ENCODE assay signal across 9 cellular contexts in genomic region chr6:17167327-17167979, GRCh38.
DNase-seq lines count a peak whose midpoint lies in the region; ATAC-seq, FAIRE-seq and TF ChIP-seq lines count a peak whose summit lies in the region.
"Had no signal": no experiment of that assay in that cellular context is flagged by ENCODE, and none has a peak within 500 bp of the region (broad histone marks: within the 10 kb centered on the region; RNA-seq: fewer than 3 reads in every experiment).

No MANE protein-coding gene starts in this region.

- ATAC-seq in GM18520 (IDR thresholded peaks at IDR 0.05; ENCODE audit: unreplicated experiment) = no peak

- no peaks in the 10 kb centered on the region for H3K4me1 Mint-ChIP-seq in activated T-cell treated with anti-CD3 and anti-CD28 coated beads, Interleukin-2, amount 50 U/mL, for 24 hours (ENCODE audit: low read depth)
- no peaks in the 10 kb centered on the region for H3K4me1 Mint-ChIP-seq in activated naive CD8-positive, alpha-beta T cell treated with anti-CD3 and anti-CD28 coated beads for 36 hours

- H3K36me3 Mint-ChIP-seq in activated T-cell treated with anti-CD3 and anti-CD28 coated beads, Interleukin-2, amount 50 U/mL, for 24 hours (ENCODE audit: low read depth) = no peaks in the 10 kb centered on the region
- H3K36me3 Mint-ChIP-seq in activated naive CD8-positive, alpha-beta T cell treated with anti-CD3 and anti-CD28 coated beads for 36 hours = no peaks in the 10 kb centered on the region

- no peak overlapping the region for H3K27ac ChIP-seq in kidney (ENCODE audit: low read depth in 2 of 2, low read length in 2 of 2)

- no peak overlapping the region for H3K4me3 Mint-ChIP-seq in activated T-cell treated with anti-CD3 and anti-CD28 coated beads, Interleukin-2, amount 50 U/mL, for 24 hours
- no peak overlapping the region for H3K4me3 Mint-ChIP-seq in activated naive CD8-positive, alpha-beta T cell treated with anti-CD3 and anti-CD28 coated beads for 36 hours

- intact Hi-C loops in kidney (cut with DNase I) = no loop called here

- no peaks in the 10 kb centered on the region for H3K9me3 Mint-ChIP-seq in activated T-cell treated with anti-CD3 and anti-CD28 coated beads, Interleukin-2, amount 50 U/mL, for 24 hours
- no peaks in the 10 kb centered on the region for H3K9me3 Mint-ChIP-seq in activated naive CD8-positive, alpha-beta T cell treated with anti-CD3 and anti-CD28 coated beads for 36 hours

- H3K4me3 ChIP-seq in astrocyte of the spinal cord (ENCODE audit: low read depth, low read length) (no peak overlapping the region), kidney (ENCODE audit: low read length in 2 of 2) (no peak overlapping the region)

- H3K4me1 ChIP-seq in kidney (ENCODE audit: control insufficient read depth in 1 of 2, insufficient read depth in 1 of 2, low read depth in 1 of 2, low read length in 2 of 2) = no peaks in the 10 kb centered on the region

- TF ChIP-seq CTCF in astrocyte of the spinal cord (IDR thresholded peaks at IDR 0.05; ENCODE audit: low read depth, low read length) = peak; percentile 66
- TF ChIP-seq CTCF in kidney (IDR thresholded peaks at IDR 0.05; ENCODE audit: borderline replicate concordance, extremely low read depth, insufficient read depth) = peak; percentile 46

- H3K36me3 ChIP-seq in kidney (ENCODE audit: control insufficient read depth in 1 of 2, insufficient read depth in 2 of 2, low read length in 2 of 2) = no peaks in the 10 kb centered on the region

- in situ Hi-C loops in KBM-7 (cut with MboI; ENCODE audit: low pct_unique_long_range_greater_than_20kb, low sequenced_read_pairs) (loop anchor here (25.0 kb wide), 1 partner anchor 420 kb away; no protein-coding TSS in a partner anchor), astrocyte of the spinal cord (cut with HindIII; ENCODE audit: low sequenced_read_pairs) (no loop called here)

- H3K27ac Mint-ChIP-seq in activated T-cell treated with anti-CD3 and anti-CD28 coated beads, Interleukin-2, amount 50 U/mL, for 24 hours = no peak overlapping the region
- no peak overlapping the region for H3K27ac Mint-ChIP-seq in activated naive CD8-positive, alpha-beta T cell treated with anti-CD3 and anti-CD28 coated beads for 36 hours

- no peaks in the 10 kb centered on the region for H3K9me3 ChIP-seq in kidney (ENCODE audit: control insufficient read depth in 1 of 2, low read length in 2 of 2)

- no peak for FAIRE-seq in kidney (lab: Jason Lieb, UNC)

- peaks cover 11% of the 10 kb centered on the region for H3K27me3 Mint-ChIP-seq in activated T-cell treated with anti-CD3 and anti-CD28 coated beads, Interleukin-2, amount 50 U/mL, for 24 hours
- peaks cover 16% of the 10 kb centered on the region for H3K27me3 Mint-ChIP-seq in activated naive CD8-positive, alpha-beta T cell treated with anti-CD3 and anti-CD28 coated beads for 36 hours

- DNase-seq in A172 (ENCODE audit: low spot score) (peak; percentile 48), KBM-7 (peak; percentile 38), astrocyte of the spinal cord (ENCODE audit: low read depth, low spot score) (peak; percentile 41), kidney (no peak), SKM-1 treated with dmso at 0.1 percent for 144 hours (lab: John Stamatoyannopoulos, UW; ENCODE audit: unreplicated experiment) (no peak)
- DNase-seq in activated T-cell treated with anti-CD3 and anti-CD28 coated beads, Interleukin-2, amount 50 U/mL, for 24 hours = no peak
- DNase-seq in activated naive CD8-positive, alpha-beta T cell treated with anti-CD3 and anti-CD28 coated beads for 36 hours = no peak
- DNase-seq: DND-41 had no signal

- no peak overlapping the region for H3K9ac ChIP-seq in kidney (ENCODE audit: low read length in 2 of 2)

Comparison
In these comparisons a context has a peak if more than half of its experiments do, and no peak if none do; other contexts are left out.
1. DNase-seq: peak in A172 (single experiment), KBM-7 (single experiment) and astrocyte of the spinal cord (single experiment); none in kidney (single experiment), SKM-1 treated with dmso at 0.1 percent for 144 hours (single experiment), activated T-cell treated with anti-CD3 and anti-CD28 coated beads, Interleukin-2, amount 50 U/mL, for 24 hours (single experiment) and activated naive CD8-positive, alpha-beta T cell treated with anti-CD3 and anti-CD28 coated beads for 36 hours (single experiment).